Comparison of ENCODE assay signal across 1 cellular context in genomic region chr16:50902457-50902856, GRCh38.
TF ChIP-seq lines count a peak whose summit lies in the region.

No MANE protein-coding gene starts in this region.

TF ChIP-seq in GM23338, 12 proteins besides CTCF, POLR2A, EP300 and RAD21:
- TF ChIP-seq ZNF462 (CRISPR knock-in tag; IDR thresholded peaks at IDR 0.05) = no peak
- TF ChIP-seq ZNF331 (CRISPR knock-in tag; IDR thresholded peaks at IDR 0.05; ENCODE audit: low read depth) = no peak
- TF ChIP-seq, protein P1, sequence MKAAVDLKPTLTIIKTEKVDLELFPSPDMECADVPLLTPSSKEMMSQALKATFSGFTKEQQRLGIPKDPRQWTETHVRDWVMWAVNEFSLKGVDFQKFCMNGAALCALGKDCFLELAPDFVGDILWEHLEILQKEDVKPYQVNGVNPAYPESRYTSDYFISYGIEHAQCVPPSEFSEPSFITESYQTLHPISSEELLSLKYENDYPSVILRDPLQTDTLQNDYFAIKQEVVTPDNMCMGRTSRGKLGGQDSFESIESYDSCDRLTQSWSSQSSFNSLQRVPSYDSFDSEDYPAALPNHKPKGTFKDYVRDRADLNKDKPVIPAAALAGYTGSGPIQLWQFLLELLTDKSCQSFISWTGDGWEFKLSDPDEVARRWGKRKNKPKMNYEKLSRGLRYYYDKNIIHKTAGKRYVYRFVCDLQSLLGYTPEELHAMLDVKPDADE (IDR thresholded peaks at IDR 0.05) = no peak
- TF ChIP-seq CREB1 (CRISPR knock-in tag; IDR thresholded peaks at IDR 0.05; ENCODE audit: low read depth) = no peak
- no peak for TF ChIP-seq POLR2AphosphoS5 (IDR thresholded peaks at IDR 0.05; ENCODE audit: low read depth)
- TF ChIP-seq EZH2phosphoT487 (IDR thresholded peaks at IDR 0.05; ENCODE audit: unreplicated experiment) = no peak
TF ChIP-seq in GM23338: peak in this region for 0.
